Comparison of ENCODE assay signal across 8 cellular contexts in the genomic region with DNA sequence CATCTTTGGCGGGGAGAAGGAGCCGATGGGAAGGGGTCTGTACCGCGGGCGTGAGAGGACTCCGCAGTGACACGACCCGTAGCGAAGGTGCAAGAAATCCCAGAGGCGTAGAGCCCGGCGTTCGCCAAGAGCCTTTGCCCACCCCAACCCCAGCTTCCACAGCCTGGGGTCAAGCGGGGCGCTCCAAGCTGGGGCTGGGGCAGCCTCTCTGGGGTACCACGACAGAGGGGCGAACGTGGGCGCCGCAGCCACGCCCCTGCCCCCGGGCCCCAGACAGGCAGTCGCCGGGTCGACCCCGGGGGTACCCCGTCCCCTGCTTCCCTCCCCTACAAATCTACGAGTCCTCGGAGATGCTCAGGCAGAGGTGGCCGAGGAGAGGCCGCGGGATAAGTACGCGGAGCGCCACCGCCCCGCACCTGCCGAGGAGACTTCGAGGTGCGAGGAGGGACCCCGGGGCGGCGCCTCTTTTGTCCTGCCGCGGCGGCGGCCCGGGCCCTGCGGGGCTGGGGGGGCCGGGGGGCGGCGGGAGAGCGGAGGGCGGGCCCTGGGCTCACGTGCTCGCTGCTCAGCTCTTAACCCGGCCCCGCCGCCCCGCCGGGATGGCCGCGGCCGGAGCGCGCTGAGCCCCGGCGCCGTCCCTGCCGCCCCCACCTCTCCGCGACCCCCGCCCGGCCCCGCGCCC. TPM values are rescaled to one million over a fixed set of nuclear protein-coding genes. Genes with fewer than 3 reads are reported as not detected.
A peak's percentile ranks its signal among the peaks of the same experiment; 100 is the strongest.
DNase-seq lines count a peak whose midpoint lies in the region; ATAC-seq and TF ChIP-seq lines count a peak whose summit lies in the region.

A gene with protein sequence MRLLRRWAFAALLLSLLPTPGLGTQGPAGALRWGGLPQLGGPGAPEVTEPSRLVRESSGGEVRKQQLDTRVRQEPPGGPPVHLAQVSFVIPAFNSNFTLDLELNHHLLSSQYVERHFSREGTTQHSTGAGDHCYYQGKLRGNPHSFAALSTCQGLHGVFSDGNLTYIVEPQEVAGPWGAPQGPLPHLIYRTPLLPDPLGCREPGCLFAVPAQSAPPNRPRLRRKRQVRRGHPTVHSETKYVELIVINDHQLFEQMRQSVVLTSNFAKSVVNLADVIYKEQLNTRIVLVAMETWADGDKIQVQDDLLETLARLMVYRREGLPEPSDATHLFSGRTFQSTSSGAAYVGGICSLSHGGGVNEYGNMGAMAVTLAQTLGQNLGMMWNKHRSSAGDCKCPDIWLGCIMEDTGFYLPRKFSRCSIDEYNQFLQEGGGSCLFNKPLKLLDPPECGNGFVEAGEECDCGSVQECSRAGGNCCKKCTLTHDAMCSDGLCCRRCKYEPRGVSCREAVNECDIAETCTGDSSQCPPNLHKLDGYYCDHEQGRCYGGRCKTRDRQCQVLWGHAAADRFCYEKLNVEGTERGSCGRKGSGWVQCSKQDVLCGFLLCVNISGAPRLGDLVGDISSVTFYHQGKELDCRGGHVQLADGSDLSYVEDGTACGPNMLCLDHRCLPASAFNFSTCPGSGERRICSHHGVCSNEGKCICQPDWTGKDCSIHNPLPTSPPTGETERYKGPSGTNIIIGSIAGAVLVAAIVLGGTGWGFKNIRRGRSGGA (plus strand): TSS at position 575 of the 682 bp plus-strand sequence. CDS start 212 bp downstream, outside the sequence.

- peak; percentile 57 for ATAC-seq in CD8-positive, alpha-beta T cell

- no peaks in the 10 kb centered on the region for H3K9me3 Mint-ChIP-seq in CD8-positive, alpha-beta T cell
- H3K9me3 Mint-ChIP-seq in neural crest cell = no peaks in the 10 kb centered on the region

- CTCF ChIA-PET in CD8-positive, alpha-beta T cell (lab: Charles Lee) = interaction anchor here (0.6 to 1.2 kb wide), 2 partner anchors 20 to 1312 kb away, joined by 3 read pairs; no protein-coding TSS in a partner anchor

- no peak within 1 kb of the TSS for H3K27ac Mint-ChIP-seq in CD8-positive, alpha-beta T cell
- H3K27ac Mint-ChIP-seq in neural crest cell (ENCODE audit: unreplicated experiment) = no peak within 1 kb of the TSS

- H3K4me1 ChIP-seq in CD8-positive, alpha-beta T cell (ENCODE audit: insufficient read depth, low read length) = peaks cover 7% of the 10 kb centered on the region
- H3K4me1 ChIP-seq in effector memory CD4-positive, alpha-beta T cell (ENCODE audit: control insufficient read depth, insufficient read depth, low read length, poor library complexity, severe bottlenecking) = peaks cover 10% of the 10 kb centered on the region

- H3K9me3 ChIP-seq in CD8-positive, alpha-beta T cell (ENCODE audit: low read length) = no peaks in the 10 kb centered on the region
- no peaks in the 10 kb centered on the region for H3K9me3 ChIP-seq in MG63
- no peaks in the 10 kb centered on the region for H3K9me3 ChIP-seq in effector memory CD4-positive, alpha-beta T cell (ENCODE audit: control insufficient read depth, low read length)

- no peak for TF ChIP-seq CTCF in CD8-positive, alpha-beta T cell (IDR thresholded peaks at IDR 0.05)
- no peak for TF ChIP-seq CTCF in neural crest cell (conservative IDR thresholded peaks at IDR 0.05)

- no peak within 1 kb of the TSS for H3K27ac ChIP-seq in CD8-positive, alpha-beta T cell (ENCODE audit: low read depth, low read length)
- H3K27ac ChIP-seq in effector memory CD4-positive, alpha-beta T cell (ENCODE audit: insufficient read depth, low read length, poor library complexity, severe bottlenecking) = no peak within 1 kb of the TSS

- H3K27me3 ChIP-seq in CD8-positive, alpha-beta T cell (ENCODE audit: insufficient read depth, low read length) = peaks cover 19% of the 10 kb centered on the region
- H3K27me3 ChIP-seq in MG63 = peaks cover 5% of the 10 kb centered on the region
- H3K27me3 ChIP-seq in effector memory CD4-positive, alpha-beta T cell (replicated peaks; ENCODE audit: control insufficient read depth, insufficient read depth, low read length, poor library complexity, severe bottlenecking) = peaks cover 24% of the 10 kb centered on the region

- H3K27me3 Mint-ChIP-seq in CD8-positive, alpha-beta T cell (ENCODE audit: low read depth) = peaks cover 39% of the 10 kb centered on the region
- H3K27me3 Mint-ChIP-seq in neural crest cell (ENCODE audit: low read depth) = peaks cover 24% of the 10 kb centered on the region

- no peak within 1 kb of the TSS for H3K4me3 ChIP-seq in CD8-positive, alpha-beta T cell (ENCODE audit: low read depth, low read length)
- peak within 1 kb of the TSS; percentile 35 for H3K4me3 ChIP-seq in MG63
- H3K4me3 ChIP-seq in effector memory CD4-positive, alpha-beta T cell (ENCODE audit: insufficient read depth, low read depth, low read length, poor library complexity, severe bottlenecking) = peak within 1 kb of the TSS; percentile 39

- DNase-seq in CD8-positive, alpha-beta T cell = peak in 1 of 7 experiments; percentile 20
- DNase-seq in MG63 (no peak), neural crest cell (ENCODE audit: low read depth, low spot score) (no peak), GF-D8 (lab: John Stamatoyannopoulos, UW) (no peak), DMS153 treated with DMSO at 0.1 percent for 48 hours (lab: John Stamatoyannopoulos, UW; ENCODE audit: unreplicated experiment) (no peak), NK-92 (lab: John Stamatoyannopoulos, UW; ENCODE audit: unreplicated experiment) (no peak)
- DNase-seq in effector memory CD4-positive, alpha-beta T cell = no peak
- no peak for DNase-seq in activated naive CD4-positive, alpha-beta T cell treated with Interleukin-2 at 50 U/mL for 16 hours

- no peaks in the 10 kb centered on the region for H3K36me3 Mint-ChIP-seq in CD8-positive, alpha-beta T cell
- no peaks in the 10 kb centered on the region for H3K36me3 Mint-ChIP-seq in neural crest cell (ENCODE audit: low read depth)

- H3K36me3 ChIP-seq in CD8-positive, alpha-beta T cell (ENCODE audit: insufficient read depth, low read length) = no peaks in the 10 kb centered on the region
- H3K36me3 ChIP-seq in MG63 = no peaks in the 10 kb centered on the region
- no peaks in the 10 kb centered on the region for H3K36me3 ChIP-seq in effector memory CD4-positive, alpha-beta T cell (ENCODE audit: control insufficient read depth, insufficient read depth, low read length)

- POLR2A ChIA-PET in CD8-positive, alpha-beta T cell (lab: Charles Lee) = no interaction called here

- peak within 1 kb of the TSS; percentile 73 for H3K4me3 Mint-ChIP-seq in CD8-positive, alpha-beta T cell
- H3K4me3 Mint-ChIP-seq in neural crest cell = peak within 1 kb of the TSS; percentile 81

- peaks cover 2% of the 10 kb centered on the region for H3K4me1 Mint-ChIP-seq in CD8-positive, alpha-beta T cell (ENCODE audit: low read depth)
- no peaks in the 10 kb centered on the region for H3K4me1 Mint-ChIP-seq in neural crest cell

- intact Hi-C loops in CD8-positive, alpha-beta T cell (cut with DNase I, micrococcal nuclease) = no loop called here

RNA-seq across cellular contexts. Expression of the gene that starts here (rescaled TPM):
- total RNA-seq in CD8-positive, alpha-beta T cell = under 1 TPM; 0.64 to 0.76 TPM
- 0.72 TPM in 1 of 2 replicates, not detected in the other for total RNA-seq in MG63 (2014; rRNA removed; shearing (Covaris generic); ENCODE audit: low replicate concordance)
- 5.2 and 6.0 TPM in 2 replicates for total RNA-seq in neural crest cell

Comparison
In these comparisons a context has a peak if more than half of its experiments do, and no peak if none do; other contexts are left out.
1. Peak in ATAC-seq in CD8-positive, alpha-beta T cell; RNA of the gene not detected or under 1 TPM.